Comparison of ENCODE assay signal across 25 cellular contexts in the genomic region with DNA sequence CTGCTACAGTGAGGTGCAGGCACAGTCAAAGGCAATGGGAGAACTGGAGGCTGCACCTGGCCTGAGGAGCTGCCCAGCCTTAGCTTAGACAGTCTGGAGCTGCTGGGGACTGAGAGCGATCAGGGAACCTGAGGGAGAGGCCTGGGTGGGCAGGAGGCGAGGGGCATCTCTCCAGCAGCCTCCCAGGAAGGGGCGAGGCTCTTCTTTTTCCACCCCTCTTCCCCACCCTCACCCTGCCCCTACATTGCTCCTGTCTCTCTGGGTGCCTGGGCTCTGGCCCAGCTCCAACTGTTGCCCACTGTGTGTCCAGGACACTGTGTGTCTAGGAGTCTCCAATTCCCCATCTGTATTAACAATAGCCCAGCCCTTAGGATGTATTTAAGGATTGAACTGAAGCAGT. TPM values are rescaled to one million over a fixed set of nuclear protein-coding genes. Genes with fewer than 3 reads are reported as not detected.
"Had no signal": no experiment of that assay in that cellular context is flagged by ENCODE, and none has a peak within 500 bp of the region (broad histone marks: within the 10 kb centered on the region; RNA-seq: fewer than 3 reads in every experiment).

No MANE protein-coding gene starts in this region.

- H3K36me3 ChIP-seq: MG63 had no signal

- H3K27me3 ChIP-seq: MG63, SJCRH30 had no signal

- ATAC-seq: Panc1, PC-3, SK-N-SH treated with all-trans-retinoic acid at 6 μM for 48 hours had no signal

- H3K4me3 ChIP-seq: MG63, SJCRH30 had no signal

- H3K27ac ChIP-seq: HL-60, RWPE1, SJCRH30 had no signal

- FAIRE-seq: HTR-8/SVneo had no signal

- DNase-seq: Karpas-422, KG1, MG63, NCI-H1092, NCI-H1105 treated with DMSO at 0.1 percent for 48 hours, NCI-H1417 treated with DMSO at 0.1 percent for 48 hours, NCI-H146, NCI-H1694 treated with DMSO at 0.1 percent for 48 hours, NCI-H1930, NCI-H2081, NCI-H2171, NCI-H226, NCI-H446, NCI-H510A, NCI-H524 treated with DMSO at 0.1 percent for 48 hours, NCI-H774, PC-3, SHP77 treated with DMSO at 0.1 percent for 48 hours, SJCRH30 had no signal

- H3K4me1 ChIP-seq: SJCRH30 had no signal

- H3K9me3 ChIP-seq: MG63, SJCRH30 had no signal

RNA-seq across cellular contexts. Expression of a gene that starts 36.9 kb away (rescaled TPM):
- total RNA-seq: OCI-LY7, PC-3, SJCRH30 had no signal
